ENCODE assay signal across 8 cellular contexts in the genomic region with DNA sequence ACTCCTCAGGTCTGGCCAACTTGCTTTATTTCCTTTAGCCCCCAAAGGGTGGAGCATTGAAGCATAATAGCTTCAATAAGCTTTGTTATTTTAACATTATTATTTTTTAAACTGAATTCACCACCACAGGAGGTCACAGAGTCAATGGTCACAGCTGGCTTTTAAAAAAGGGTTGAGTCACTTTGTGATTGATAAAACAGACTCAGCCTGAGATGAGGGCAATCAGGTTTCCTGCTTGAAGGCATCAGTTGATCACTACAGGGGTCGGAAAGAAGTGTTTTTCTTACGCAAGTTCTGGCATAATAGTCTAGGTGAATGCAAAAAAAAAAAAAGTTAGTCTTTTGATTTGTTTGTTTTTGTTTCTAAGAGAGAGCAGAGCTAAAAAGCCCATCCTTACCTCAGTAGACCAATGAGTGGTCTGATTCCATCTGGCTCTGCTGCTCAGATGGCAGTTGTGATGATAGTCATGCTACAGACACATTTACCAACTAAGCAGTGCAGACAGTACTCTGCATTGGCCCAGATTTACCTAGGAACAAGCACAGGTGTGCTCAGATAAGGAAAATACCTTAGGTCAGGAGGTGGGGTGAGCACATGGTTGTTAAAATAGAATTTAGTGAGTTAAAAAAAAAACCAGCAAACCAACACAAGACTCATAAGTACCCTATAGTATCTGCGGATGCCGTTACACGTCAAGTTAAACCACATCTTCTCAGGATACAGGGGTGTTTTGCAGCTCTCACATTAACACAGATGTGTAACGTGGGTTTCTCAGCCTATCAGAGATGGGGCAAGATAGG. TPM values are rescaled to one million over a fixed set of nuclear protein-coding genes. Genes with fewer than 3 reads are reported as not detected.
DNase-seq lines count a peak whose midpoint lies in the region; ATAC-seq and TF ChIP-seq lines count a peak whose summit lies in the region.

No MANE protein-coding gene starts in this region.

- no peak for TF ChIP-seq CTCF in GM13977 (IDR thresholded peaks at IDR 0.05; ENCODE audit: extremely low read depth, insufficient read depth, missing control alignments)

- POLR2A ChIA-PET in activated naive CD8-positive, alpha-beta T cell treated with anti-CD3 and anti-CD28 coated beads, Interleukin-2, amount 10 ng/mL, durations not matched to agents 7 days and 5 days (lab: Charles Lee): interaction anchor here (0.7 to 3.8 kb wide), 11 partner anchors 10 to 162 kb away, joined by 3 to 99 read pairs (median 5); a partner anchor contains a TSS

- H3K4me1 Mint-ChIP-seq in activated naive CD8-positive, alpha-beta T cell treated with anti-CD3 and anti-CD28 coated beads, Interleukin-2, amount 10 ng/mL, durations not matched to agents 7 days and 5 days: peaks cover 34% of the 10 kb centered on the region
- H3K4me1 Mint-ChIP-seq in natural killer cell treated with Interleukin-12 subunit alpha and Interleukin-12 subunit beta and Interleukin-15 and Interleukin-18, amount 100 ng/mL, for 72 hours (ENCODE audit: low read depth in 2 of 2): peaks cover 6 to 13% of the 10 kb centered on the region in 2 donors

- no peaks in the 10 kb centered on the region for H3K27me3 Mint-ChIP-seq in activated naive CD8-positive, alpha-beta T cell treated with anti-CD3 and anti-CD28 coated beads, Interleukin-2, amount 10 ng/mL, durations not matched to agents 7 days and 5 days
- H3K27me3 Mint-ChIP-seq in natural killer cell treated with Interleukin-12 subunit alpha and Interleukin-12 subunit beta and Interleukin-15 and Interleukin-18, amount 100 ng/mL, for 72 hours: no peaks in the 10 kb centered on the region

- H3K9me3 Mint-ChIP-seq in activated naive CD8-positive, alpha-beta T cell treated with anti-CD3 and anti-CD28 coated beads, Interleukin-2, amount 10 ng/mL, durations not matched to agents 7 days and 5 days: no peaks in the 10 kb centered on the region
- H3K9me3 Mint-ChIP-seq in natural killer cell treated with Interleukin-12 subunit alpha and Interleukin-12 subunit beta and Interleukin-15 and Interleukin-18, amount 100 ng/mL, for 72 hours: no peaks in the 10 kb centered on the region

- peaks cover 9% of the 10 kb centered on the region for H3K36me3 Mint-ChIP-seq in activated naive CD8-positive, alpha-beta T cell treated with anti-CD3 and anti-CD28 coated beads, Interleukin-2, amount 10 ng/mL, durations not matched to agents 7 days and 5 days
- H3K36me3 Mint-ChIP-seq in natural killer cell treated with Interleukin-12 subunit alpha and Interleukin-12 subunit beta and Interleukin-15 and Interleukin-18, amount 100 ng/mL, for 72 hours: peaks cover 4% of the 10 kb centered on the region

- DNase-seq in GM13977 (ENCODE audit: low spot score) (peak; percentile 13), Ammon's horn (ENCODE audit: low spot score) (no peak), NCI-H2227 treated with DMSO at 0.1 percent for 48 hours (lab: John Stamatoyannopoulos, UW) (no peak), islet precursor cell (no peak)
- no peak for DNase-seq in activated naive CD8-positive, alpha-beta T cell treated with anti-CD3 and anti-CD28 coated beads, Interleukin-2, amount 10 ng/mL, durations not matched to agents 7 days and 5 days
- peak; percentile 77 for DNase-seq in natural killer cell treated with Interleukin-12 subunit alpha and Interleukin-12 subunit beta and Interleukin-15 and Interleukin-18, amount 100 ng/mL, for 72 hours (ENCODE audit: low spot score)

- ATAC-seq in HG03025 (IDR thresholded peaks at IDR 0.05; ENCODE audit: low FRiP score, unreplicated experiment): peak; percentile 13
- peak; percentile 73 for ATAC-seq in activated naive CD8-positive, alpha-beta T cell treated with anti-CD3 and anti-CD28 coated beads, Interleukin-2, amount 10 ng/mL, durations not matched to agents 7 days and 5 days (ENCODE audit: low read depth)
- ATAC-seq in natural killer cell treated with Interleukin-12 subunit alpha and Interleukin-12 subunit beta and Interleukin-15 and Interleukin-18, amount 100 ng/mL, for 72 hours: peak; percentile 77 to 83
- no peak for ATAC-seq in HG03045 (IDR thresholded peaks at IDR 0.05; ENCODE audit: unreplicated experiment)

- H3K27ac Mint-ChIP-seq in activated naive CD8-positive, alpha-beta T cell treated with anti-CD3 and anti-CD28 coated beads, Interleukin-2, amount 10 ng/mL, durations not matched to agents 7 days and 5 days: no peak overlapping the region
- no peak overlapping the region for H3K27ac Mint-ChIP-seq in natural killer cell treated with Interleukin-12 subunit alpha and Interleukin-12 subunit beta and Interleukin-15 and Interleukin-18, amount 100 ng/mL, for 72 hours

- H3K4me3 Mint-ChIP-seq in activated naive CD8-positive, alpha-beta T cell treated with anti-CD3 and anti-CD28 coated beads, Interleukin-2, amount 10 ng/mL, durations not matched to agents 7 days and 5 days: no peak overlapping the region
- no peak overlapping the region for H3K4me3 Mint-ChIP-seq in natural killer cell treated with Interleukin-12 subunit alpha and Interleukin-12 subunit beta and Interleukin-15 and Interleukin-18, amount 100 ng/mL, for 72 hours

- in situ Hi-C loops in GM13977 (cut with MboI; ENCODE audit: low pct_unique_long_range_greater_than_20kb, low sequenced_read_pairs, unreplicated experiment): no loop called here

RNA-seq across cellular contexts. Expression of a gene that starts 22.6 kb away (rescaled TPM):
- total RNA-seq in activated naive CD8-positive, alpha-beta T cell treated with anti-CD3 and anti-CD28 coated beads, Interleukin-2, amount 10 ng/mL, durations not matched to agents 7 days and 5 days: 1 to 10 TPM; 5.1 to 5.3 TPM
- total RNA-seq in natural killer cell treated with Interleukin-12 subunit alpha and Interleukin-12 subunit beta and Interleukin-15 and Interleukin-18, amount 100 ng/mL, for 72 hours: under 1 TPM in 1 of 2 donors, not detected in 1; 0.40 TPM

RNA-seq across cellular contexts. Expression of a gene that starts 35.9 kb away (rescaled TPM):
- under 1 TPM in 1 of 2 experiments, not detected in 1; 0.30 TPM for total RNA-seq in activated naive CD8-positive, alpha-beta T cell treated with anti-CD3 and anti-CD28 coated beads, Interleukin-2, amount 10 ng/mL, durations not matched to agents 7 days and 5 days
- total RNA-seq in natural killer cell treated with Interleukin-12 subunit alpha and Interleukin-12 subunit beta and Interleukin-15 and Interleukin-18, amount 100 ng/mL, for 72 hours: not detected

Comparison
In these comparisons a context has a peak if more than half of its experiments do, and no peak if none do; other contexts are left out.
1. DNase-seq: peak in GM13977 (single experiment) and natural killer cell treated with Interleukin-12 subunit alpha and Interleukin-12 subunit beta and Interleukin-15 and Interleukin-18, amount 100 ng/mL, for 72 hours (single experiment); none in activated naive CD8-positive, alpha-beta T cell treated with anti-CD3 and anti-CD28 coated beads, Interleukin-2, amount 10 ng/mL, durations not matched to agents 7 days and 5 days (single experiment), Ammon's horn (single experiment), NCI-H2227 treated with DMSO at 0.1 percent for 48 hours (single experiment) and islet precursor cell (single experiment).
2. RNA of a gene that starts 22.6 kb away (total RNA-seq): 5.1 to 5.3 TPM in activated naive CD8-positive, alpha-beta T cell treated with anti-CD3 and anti-CD28 coated beads, Interleukin-2, amount 10 ng/mL, durations not matched to agents 7 days and 5 days; 0.40 TPM in natural killer cell treated with Interleukin-12 subunit alpha and Interleukin-12 subunit beta and Interleukin-15 and Interleukin-18, amount 100 ng/mL, for 72 hours; every median in the first group is over 4 times any median in the second.